In genomic region chr19:13149173-13149627, GRCh38 we compare ENCODE assay signal across 8 cellular contexts. TPM values are rescaled to one million over a fixed set of nuclear protein-coding genes. Genes with fewer than 3 reads are reported as not detected.
DNase-seq lines count a peak whose midpoint lies in the region; ATAC-seq and TF ChIP-seq lines count a peak whose summit lies in the region.
"Not testable (repeated sequence)": the region's sequence is repeated elsewhere in the genome, so short reads cannot be mapped to it uniquely, and the experiment has no call there.

No MANE protein-coding gene starts in this region.

- 63 to 65% methylated on average over 17 of the region's 17 CpGs for WGBS in ectodermal cell, 2 experiments

- intact Hi-C loops in natural killer cell (cut with micrococcal nuclease), result not testable (repeated sequence)

- H3K4me3 ChIP-seq in AG04450 (ENCODE audit: low read depth, low read length), result peak overlapping the region; percentile 87
- peak overlapping the region; percentile 83 for H3K4me3 ChIP-seq in HEK293 (ENCODE audit: low read depth, low read length)
- peak overlapping the region; percentile 72 to 93 (median 88) for H3K4me3 ChIP-seq in Peyer's patch
- peak overlapping the region; percentile 89 for H3K4me3 ChIP-seq in ectodermal cell (ENCODE audit: insufficient read depth, low read depth, low read length)
- peak overlapping the region; percentile 83 for H3K4me3 ChIP-seq in iPS-18a (ENCODE audit: low read length)

- H3K36me3 ChIP-seq in HEK293 (ENCODE audit: control insufficient read depth in 2 of 2, insufficient read depth in 1 of 2, low read length in 2 of 2) (peaks cover 6 to 17% of the 10 kb centered on the region in 2 experiments; a peak in 2 of 3 replicates), Peyer's patch (peaks cover 0 to 14% (median 0%) of the 10 kb centered on the region in 3 donors)
- not testable (repeated sequence) for H3K36me3 ChIP-seq in ectodermal cell (ENCODE audit: control insufficient read depth, insufficient read depth, low read length); iPS-18a (ENCODE audit: control insufficient read depth, low read depth, low read length)

- not testable (repeated sequence) for DNase-seq in AG04450 (ENCODE audit: low read depth, low spot score); Peyer's patch; natural killer cell; stimulated activated effector memory CD8-positive, alpha-beta T cell treated with anti-CD3 and anti-CD28 coated beads, Interleukin-12 subunit alpha, Interleukin-12 subunit beta, amount 100 ng/mL, for 72 hours (ENCODE audit: low spot score in 2 of 2)

- not testable (repeated sequence) for TF ChIP-seq POLR2A in Peyer's patch (IDR thresholded peaks at IDR 0.05)

- H3K4me3 Mint-ChIP-seq in activated naive CD4-positive, alpha-beta T cell treated with anti-CD3 and anti-CD28 coated beads, Interleukin-2, amount 50 U/mL, for 24 hours, result peak overlapping the region; percentile 98
- H3K4me3 Mint-ChIP-seq in natural killer cell, result peak overlapping the region; percentile 99
- H3K4me3 Mint-ChIP-seq in stimulated activated effector memory CD8-positive, alpha-beta T cell treated with anti-CD3 and anti-CD28 coated beads, Interleukin-12 subunit alpha, Interleukin-12 subunit beta, amount 100 ng/mL, for 72 hours, result peak overlapping the region; percentile 98

- TF ChIP-seq CTCF in AG04450 (IDR thresholded peaks at IDR 0.05; ENCODE audit: low read depth, low read length); HEK293 (tag by site-specific recombination; IDR thresholded peaks at IDR 0.05); Peyer's patch (IDR thresholded peaks at IDR 0.05); natural killer cell (IDR thresholded peaks at IDR 0.05): not testable (repeated sequence)

- not testable (repeated sequence) for H3K9me3 Mint-ChIP-seq in activated naive CD4-positive, alpha-beta T cell treated with anti-CD3 and anti-CD28 coated beads, Interleukin-2, amount 50 U/mL, for 24 hours; natural killer cell; stimulated activated effector memory CD8-positive, alpha-beta T cell treated with anti-CD3 and anti-CD28 coated beads, Interleukin-12 subunit alpha, Interleukin-12 subunit beta, amount 100 ng/mL, for 72 hours

- H3K4me1 ChIP-seq in HEK293 (ENCODE audit: control insufficient read depth, insufficient read depth, low read length); ectodermal cell (ENCODE audit: control insufficient read depth, insufficient read depth, low read length); iPS-18a (ENCODE audit: control insufficient read depth, low read depth, low read length): not testable (repeated sequence)
- peaks cover 0 to 17% (median 2%) of the 10 kb centered on the region in 4 donors for H3K4me1 ChIP-seq in Peyer's patch

- H3K9ac ChIP-seq in iPS-18a (ENCODE audit: low read length), result peak overlapping the region; percentile 81

- not testable (repeated sequence) for ATAC-seq in natural killer cell; stimulated activated effector memory CD8-positive, alpha-beta T cell treated with anti-CD3 and anti-CD28 coated beads, Interleukin-12 subunit alpha, Interleukin-12 subunit beta, amount 100 ng/mL, for 72 hours

- not testable (repeated sequence) for H3K36me3 Mint-ChIP-seq in activated naive CD4-positive, alpha-beta T cell treated with anti-CD3 and anti-CD28 coated beads, Interleukin-2, amount 50 U/mL, for 24 hours
- H3K36me3 Mint-ChIP-seq in natural killer cell, result peaks cover 14% of the 10 kb centered on the region
- peaks cover 77% of the 10 kb centered on the region for H3K36me3 Mint-ChIP-seq in stimulated activated effector memory CD8-positive, alpha-beta T cell treated with anti-CD3 and anti-CD28 coated beads, Interleukin-12 subunit alpha, Interleukin-12 subunit beta, amount 100 ng/mL, for 72 hours

- POLR2A ChIA-PET in AG04450 (lab: Yijun Ruan, JAX), result interaction anchor here (0.6 to 2.5 kb wide), 4 partner anchors 12 to 30 kb away, joined by 3 to 16 read pairs (median 6); partner anchors contain the start of gene NACC1
- POLR2A ChIA-PET in HEK293 (lab: Yijun Ruan, JAX), result interaction anchor here (0.8 to 2.8 kb wide), 4 partner anchors 14 to 29 kb away, joined by 3 to 27 read pairs (median 4); partner anchors contain the start of gene NACC1

- CTCF ChIA-PET in AG04450 (lab: Charles Lee) (interaction anchor here (1.4 to 1.6 kb wide), 2 partner anchors 29 to 184 kb away, joined by 3 to 8 read pairs; no protein-coding TSS in a partner anchor), HEK293 (lab: Yijun Ruan, JAX) (interaction anchor here (0.6 to 1.7 kb wide), 4 partner anchors 21 to 172 kb away, joined by 3 to 5 read pairs (median 4); no protein-coding TSS in a partner anchor)

- H3K27me3 Mint-ChIP-seq in activated naive CD4-positive, alpha-beta T cell treated with anti-CD3 and anti-CD28 coated beads, Interleukin-2, amount 50 U/mL, for 24 hours; natural killer cell (ENCODE audit: low read depth in 2 of 2): not testable (repeated sequence)

- H3K27ac Mint-ChIP-seq in activated naive CD4-positive, alpha-beta T cell treated with anti-CD3 and anti-CD28 coated beads, Interleukin-2, amount 50 U/mL, for 24 hours, result peak overlapping the region; percentile 59
- peak overlapping the region in 1 of 2 donors; percentile 99 for H3K27ac Mint-ChIP-seq in natural killer cell
- peak overlapping the region; percentile 100 for H3K27ac Mint-ChIP-seq in stimulated activated effector memory CD8-positive, alpha-beta T cell treated with anti-CD3 and anti-CD28 coated beads, Interleukin-12 subunit alpha, Interleukin-12 subunit beta, amount 100 ng/mL, for 72 hours

- not testable (repeated sequence) for H3K27me3 ChIP-seq in AG04450 (ENCODE audit: control insufficient read depth, insufficient read depth, low read length); Peyer's patch; ectodermal cell (ENCODE audit: control insufficient read depth, insufficient read depth, low read length, poor library complexity, severe bottlenecking); iPS-18a (ENCODE audit: control insufficient read depth, insufficient read depth, low read length)

- H3K27ac ChIP-seq in AG04450 (ENCODE audit: low read depth, low read length); ectodermal cell (ENCODE audit: insufficient read depth, low read depth, low read length, poor library complexity, severe bottlenecking); iPS-18a (ENCODE audit: low read length): not testable (repeated sequence)
- peak overlapping the region; percentile 86; the same call in 1 of the 2 replicates for H3K27ac ChIP-seq in HEK293 (ENCODE audit: extremely low read depth, low read depth, low read length)
- H3K27ac ChIP-seq in Peyer's patch, result peak overlapping the region; percentile 94 to 99 (median 98)

- not testable (repeated sequence) for H3K9me3 ChIP-seq in AG04450 (ENCODE audit: control insufficient read depth, insufficient read depth, low read length); HEK293 (ENCODE audit: control insufficient read depth, insufficient read depth, low read depth, low read length); Peyer's patch; ectodermal cell (ENCODE audit: control insufficient read depth, low read length); iPS-18a (ENCODE audit: control insufficient read depth, low read depth, low read length)

- H3K4me1 Mint-ChIP-seq in activated naive CD4-positive, alpha-beta T cell treated with anti-CD3 and anti-CD28 coated beads, Interleukin-2, amount 50 U/mL, for 24 hours, result peaks cover 18% of the 10 kb centered on the region
- peaks cover 40 to 61% of the 10 kb centered on the region in 2 donors for H3K4me1 Mint-ChIP-seq in natural killer cell
- peaks cover 34% of the 10 kb centered on the region for H3K4me1 Mint-ChIP-seq in stimulated activated effector memory CD8-positive, alpha-beta T cell treated with anti-CD3 and anti-CD28 coated beads, Interleukin-12 subunit alpha, Interleukin-12 subunit beta, amount 100 ng/mL, for 72 hours

RNA-seq across cellular contexts. Expression of gene STX10, which starts 1.0 kb away (rescaled TPM):
- 47.9 and 57.6 TPM in 2 replicates for polyA plus RNA-seq in AG04450 (2011; rRNA removed)
- polyA minus RNA-seq in AG04450 (2011; rRNA and poly(A)+ RNA removed), result 56.7 and 83.9 TPM in 2 replicates
- total RNA-seq in Peyer's patch (100 to 1,000 TPM in 2 of 4 donors, 10 to 100 TPM in 2; 78.1 to 199 (median 107) TPM), natural killer cell (10 to 100 TPM; 39.2 to 46.9 (median 42.0) TPM)
- 37.9 TPM for polyA plus RNA-seq in ectodermal cell (2013, experiment 1 of 4)
- 32.1 TPM for polyA plus RNA-seq in ectodermal cell (2013, experiment 2 of 4)
- 39.2 TPM for polyA plus RNA-seq in ectodermal cell (2013, experiment 3 of 4)
- 38.1 TPM for polyA plus RNA-seq in ectodermal cell (2013, experiment 4 of 4)

RNA-seq across cellular contexts. Expression of gene IER2, which starts 1.0 kb away (rescaled TPM):
- 15.3 and 21.3 TPM in 2 replicates for polyA plus RNA-seq in AG04450 (2011; rRNA removed)
- 8.1 and 10.7 TPM in 2 replicates for polyA minus RNA-seq in AG04450 (2011; rRNA and poly(A)+ RNA removed)
- 100 to 1,000 TPM in 1 of 4 donors, 10 to 100 TPM in 3; 72.2 to 229 (median 85.6) TPM for total RNA-seq in Peyer's patch
- polyA plus RNA-seq in ectodermal cell (2013, experiment 1 of 4), result 77.9 TPM
- 70.4 TPM for polyA plus RNA-seq in ectodermal cell (2013, experiment 2 of 4)
- polyA plus RNA-seq in ectodermal cell (2013, experiment 3 of 4), result 54.1 TPM
- polyA plus RNA-seq in ectodermal cell (2013, experiment 4 of 4), result 54.6 TPM
- 1,000 to 10,000 TPM in 1 of 3 donors, 100 to 1,000 TPM in 2; 668 to 1,112 (median 949) TPM for total RNA-seq in natural killer cell

RNA-seq across cellular contexts. Expression of gene NACC1, which starts 31.1 kb away (rescaled TPM):
- polyA plus RNA-seq in AG04450 (2011; rRNA removed), result 43.4 and 76.4 TPM in 2 replicates
- 38.2 and 51.8 TPM in 2 replicates for polyA minus RNA-seq in AG04450 (2011; rRNA and poly(A)+ RNA removed)
- total RNA-seq in Peyer's patch (10 to 100 TPM; 21.5 to 48.0 (median 37.1) TPM), natural killer cell (10 to 100 TPM; 41.2 to 48.7 (median 43.4) TPM)
- 124 TPM for polyA plus RNA-seq in ectodermal cell (2013, experiment 1 of 4)
- polyA plus RNA-seq in ectodermal cell (2013, experiment 2 of 4), result 149 TPM
- 79.0 TPM for polyA plus RNA-seq in ectodermal cell (2013, experiment 3 of 4)
- 86.2 TPM for polyA plus RNA-seq in ectodermal cell (2013, experiment 4 of 4)

RNA-seq across cellular contexts. Expression of gene TRMT1, which starts 32.7 kb away (rescaled TPM):
- 17.3 and 21.0 TPM in 2 replicates for polyA plus RNA-seq in AG04450 (2011; rRNA removed)
- polyA minus RNA-seq in AG04450 (2011; rRNA and poly(A)+ RNA removed), result 15.6 and 24.6 TPM in 2 replicates
- total RNA-seq in Peyer's patch, result 10 to 100 TPM; 27.1 to 71.8 (median 28.3) TPM
- 46.9 TPM for polyA plus RNA-seq in ectodermal cell (2013, experiment 1 of 4)
- 41.7 TPM for polyA plus RNA-seq in ectodermal cell (2013, experiment 2 of 4)
- 34.4 TPM for polyA plus RNA-seq in ectodermal cell (2013, experiment 3 of 4)
- 38.1 TPM for polyA plus RNA-seq in ectodermal cell (2013, experiment 4 of 4)
- total RNA-seq in natural killer cell, result 10 to 100 TPM; 33.8 to 48.5 (median 42.2) TPM

RNA-seq across cellular contexts. Expression of gene LYL1, which starts 46.5 kb away (rescaled TPM):
- 0.11 and 0.29 TPM in 2 replicates for polyA plus RNA-seq in AG04450 (2011; rRNA removed)
- polyA minus RNA-seq in AG04450 (2011; rRNA and poly(A)+ RNA removed), result 0.14 and 0.17 TPM in 2 replicates
- total RNA-seq in Peyer's patch, result 10 to 100 TPM in 1 of 4 donors, 1 to 10 TPM in 3; 1.2 to 21.5 (median 4.9) TPM
- polyA plus RNA-seq in ectodermal cell (2013, experiment 1 of 4), result 0.43 TPM
- 1.0 TPM for polyA plus RNA-seq in ectodermal cell (2013, experiment 2 of 4)
- 1.6 TPM for polyA plus RNA-seq in ectodermal cell (2013, experiment 3 of 4)
- 1.5 TPM for polyA plus RNA-seq in ectodermal cell (2013, experiment 4 of 4)
- 1 to 10 TPM; 2.0 to 7.7 (median 6.7) TPM for total RNA-seq in natural killer cell
